Comparison of ENCODE assay signal across 8 cellular contexts in the genomic region with DNA sequence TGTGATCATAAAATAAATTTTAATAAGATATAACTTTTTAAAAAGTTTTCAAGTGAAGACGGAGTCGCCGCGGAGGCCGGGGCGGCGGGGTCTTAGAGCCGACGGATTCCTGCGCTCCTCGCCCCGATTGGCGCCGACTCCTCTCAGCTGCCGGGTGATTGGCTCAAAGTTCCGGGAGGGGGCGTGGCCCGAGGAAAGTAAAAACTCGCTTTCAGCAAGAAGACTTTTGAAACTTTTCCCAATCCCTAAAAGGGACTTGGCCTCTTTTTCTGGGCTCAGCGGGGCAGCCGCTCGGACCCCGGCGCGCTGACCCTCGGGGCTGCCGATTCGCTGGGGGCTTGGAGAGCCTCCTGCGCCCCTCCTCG. TPM values are rescaled to one million over a fixed set of nuclear protein-coding genes. Genes with fewer than 3 reads are reported as not detected.
DNase-seq lines count a peak whose midpoint lies in the region; ATAC-seq lines count a peak whose summit lies in the region.

TSS of gene FOXC2 (plus strand) at position 229 of the 365 bp plus-strand sequence. CDS start 507 bp downstream, outside the sequence.

- peaks cover 11% of the 10 kb centered on the region for H3K4me1 Mint-ChIP-seq in activated naive CD8-positive, alpha-beta T cell treated with anti-CD3 and anti-CD28 coated beads for 36 hours

- H3K36me3 Mint-ChIP-seq in activated naive CD8-positive, alpha-beta T cell treated with anti-CD3 and anti-CD28 coated beads for 36 hours: no peaks in the 10 kb centered on the region

- peaks cover 61% of the 10 kb centered on the region for H3K79me2 ChIP-seq in ACC112 (ENCODE audit: control insufficient read depth, insufficient read depth, low read length, unreplicated experiment)

- H3K27me3 ChIP-seq in ACC112 (ENCODE audit: insufficient read depth, low read length): no peaks in the 10 kb centered on the region

- peak within 1 kb of the TSS; percentile 83 for H3K27ac ChIP-seq in ACC112 (ENCODE audit: low read depth, low read length)

- H2AFZ ChIP-seq in ACC112 (ENCODE audit: low read length, unreplicated experiment): peak within 1 kb of the TSS; percentile 17

- no peak within 1 kb of the TSS for H3K27ac Mint-ChIP-seq in activated naive CD8-positive, alpha-beta T cell treated with anti-CD3 and anti-CD28 coated beads for 36 hours

- H3K4me3 Mint-ChIP-seq in activated naive CD8-positive, alpha-beta T cell treated with anti-CD3 and anti-CD28 coated beads for 36 hours: no peak within 1 kb of the TSS

- peaks cover 27% of the 10 kb centered on the region; the same call in 1 of the 2 replicates for H3K36me3 ChIP-seq in ACC112 (ENCODE audit: insufficient read depth, low read length)

- H3K4me1 ChIP-seq in ACC112 (ENCODE audit: control insufficient read depth, insufficient read depth, low read length, unreplicated experiment): peaks cover 17% of the 10 kb centered on the region

- H3K27me3 Mint-ChIP-seq in activated naive CD8-positive, alpha-beta T cell treated with anti-CD3 and anti-CD28 coated beads for 36 hours: peaks cover 76% of the 10 kb centered on the region

- no peaks in the 10 kb centered on the region for H3K9me3 Mint-ChIP-seq in activated naive CD8-positive, alpha-beta T cell treated with anti-CD3 and anti-CD28 coated beads for 36 hours

- DNase-seq in LHCN-M2 (ENCODE audit: low read depth) (peak; percentile 94), Right ventricle myocardium inferior (ENCODE audit: missing footprints) (peak; percentile 92), retina (peak; percentile 85), OCI-M1 (lab: John Stamatoyannopoulos, UW) (no peak)
- peak; percentile 54 for DNase-seq in activated naive CD8-positive, alpha-beta T cell treated with anti-CD3 and anti-CD28 coated beads for 36 hours

- ATAC-seq in Right ventricle myocardium inferior: peak; percentile 61
- no peak for ATAC-seq in GM21447 (IDR thresholded peaks at IDR 0.05; ENCODE audit: unreplicated experiment)
- no peak for ATAC-seq in GM21576 (IDR thresholded peaks at IDR 0.05; ENCODE audit: unreplicated experiment)

- H3K4me3 ChIP-seq in ACC112 (ENCODE audit: low read depth, low read length): peak within 1 kb of the TSS; percentile 92

- intact Hi-C loops in Right ventricle myocardium inferior (cut with DNase I): loop anchor here (5.0 kb wide), 1 partner anchor 196 kb away; no protein-coding TSS in a partner anchor

RNA-seq across cellular contexts. Expression of gene FOXC2, which starts in this region (rescaled TPM):
- total RNA-seq in LHCN-M2 (2014; rRNA removed): 5.1 and 8.3 TPM in 2 replicates
- 22.1 TPM for polyA plus RNA-seq in LHCN-M2 (2012)
- total RNA-seq in activated naive CD8-positive, alpha-beta T cell treated with anti-CD3 and anti-CD28 coated beads for 36 hours: not detected
- 1.4 TPM for total RNA-seq in Right ventricle myocardium inferior

Comparison
In these comparisons a context has a peak if more than half of its experiments do, and no peak if none do; other contexts are left out.
1. Peak in DNase-seq in activated naive CD8-positive, alpha-beta T cell treated with anti-CD3 and anti-CD28 coated beads for 36 hours; RNA of the gene not detected or under 1 TPM.